In the genomic region with DNA sequence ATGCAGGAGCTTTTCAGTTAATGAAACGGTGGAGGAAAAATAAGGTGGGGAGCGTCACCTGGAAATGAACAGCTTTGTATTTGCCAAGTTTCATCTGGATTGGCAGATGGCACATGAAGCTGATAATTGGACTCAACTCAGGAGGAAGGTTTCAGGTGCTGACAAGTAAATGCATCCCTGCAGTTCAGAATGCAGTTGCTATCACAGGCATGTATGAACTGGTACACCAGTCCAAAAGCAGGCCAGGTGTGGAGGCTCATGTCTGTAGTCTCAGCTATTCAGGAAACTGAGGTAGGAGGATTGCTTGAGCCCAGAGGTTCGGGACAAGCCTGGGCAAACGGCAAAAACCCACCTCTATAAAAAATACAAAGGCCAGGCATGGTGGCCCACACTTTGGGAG, we compare ENCODE assay signal across 25 cellular contexts. TPM values are rescaled to one million over a fixed set of nuclear protein-coding genes. Genes with fewer than 3 reads are reported as not detected.
DNase-seq lines count a peak whose midpoint lies in the region; ATAC-seq and TF ChIP-seq lines count a peak whose summit lies in the region.
"Had no signal": no experiment of that assay in that cellular context is flagged by ENCODE, and none has a peak within 500 bp of the region (broad histone marks: within the 10 kb centered on the region; RNA-seq: fewer than 3 reads in every experiment).

No MANE protein-coding gene starts in this region.

- H3K9me3 Mint-ChIP-seq in GM23338 (no peaks in the 10 kb centered on the region), memory B cell (no peaks in the 10 kb centered on the region)
- H3K9me3 Mint-ChIP-seq in activated CD4-positive, alpha-beta memory T cell treated with anti-CD3 and anti-CD28 coated beads for 36 hours: no peaks in the 10 kb centered on the region
- H3K9me3 Mint-ChIP-seq: activated naive CD8-positive, alpha-beta T cell treated with anti-CD3 and anti-CD28 coated beads, Interleukin-2, amount 10 ng/mL, durations not matched to agents 7 days and 5 days; CD4-positive, alpha-beta memory T cell; nephron had no signal

- no peak overlapping the region for H2AFZ ChIP-seq in GM23338
- H2AFZ ChIP-seq in mammary epithelial cell (ENCODE audit: low read depth, low read length): peak overlapping the region; percentile 16

- H3K36me3 ChIP-seq in GM23338 (ENCODE audit: insufficient read depth) (no peaks in the 10 kb centered on the region), mammary epithelial cell (ENCODE audit: insufficient read depth, low read length) (no peaks in the 10 kb centered on the region)

- H3K27me3 Mint-ChIP-seq in GM23338 (ENCODE audit: insufficient read depth, low read depth, poor library complexity) (peaks cover 4% of the 10 kb centered on the region), memory B cell (no peaks in the 10 kb centered on the region)
- H3K27me3 Mint-ChIP-seq in activated CD4-positive, alpha-beta memory T cell treated with anti-CD3 and anti-CD28 coated beads for 36 hours: no peaks in the 10 kb centered on the region
- H3K27me3 Mint-ChIP-seq: activated naive CD8-positive, alpha-beta T cell treated with anti-CD3 and anti-CD28 coated beads, Interleukin-2, amount 10 ng/mL, durations not matched to agents 7 days and 5 days; B cell; CD4-positive, alpha-beta memory T cell had no signal

- 0 out of 2 replicates have a peak, but pooled peaks cover 7% of the 10 kb centered on the region for H3F3A ChIP-seq in GM23338 (replicated peaks; ENCODE audit: low read depth)

- H3K4me1 ChIP-seq in GM23338 (ENCODE audit: insufficient read depth) (peaks cover 8% of the 10 kb centered on the region), mammary epithelial cell (ENCODE audit: insufficient read depth, low read length) (peaks cover 9% of the 10 kb centered on the region)
- H3K4me1 ChIP-seq: gastrocnemius medialis, lower lobe of right lung had no signal

- H3K36me3 Mint-ChIP-seq in GM23338 (ENCODE audit: low read depth) (peaks cover 12% of the 10 kb centered on the region), memory B cell (peaks cover 8% of the 10 kb centered on the region)
- peaks cover 12% of the 10 kb centered on the region for H3K36me3 Mint-ChIP-seq in activated CD4-positive, alpha-beta memory T cell treated with anti-CD3 and anti-CD28 coated beads for 36 hours

- no peaks in the 10 kb centered on the region for H3K27me3 ChIP-seq in GM23338 (ENCODE audit: insufficient read depth)
- H3K27me3 ChIP-seq in mammary epithelial cell (ENCODE audit: insufficient read depth, low read length): no peaks in the 10 kb centered on the region
- H3K27me3 ChIP-seq: gastrocnemius medialis had no signal

- H3K27ac Mint-ChIP-seq in GM23338 (no peak overlapping the region), memory B cell (peak overlapping the region; percentile 2)
- no peak overlapping the region for H3K27ac Mint-ChIP-seq in activated CD4-positive, alpha-beta memory T cell treated with anti-CD3 and anti-CD28 coated beads for 36 hours
- H3K27ac Mint-ChIP-seq: B cell, nephron had no signal

- H3K4me3 ChIP-seq in GM23338 (no peak overlapping the region), mammary epithelial cell (replicated peaks in 1 of 3; ENCODE audit: insufficient read depth in 1 of 3, low read depth in 2 of 3, low read length in 3 of 3) (no peak overlapping the region)
- H3K4me3 ChIP-seq: gastrocnemius medialis, lower lobe of right lung, mucosa of descending colon had no signal

- no peak for TF ChIP-seq CTCF in GM23338 (conservative IDR thresholded peaks at IDR 0.05; ENCODE audit: low read depth in 2 of 2)
- TF ChIP-seq CTCF in mammary epithelial cell (conservative IDR thresholded peaks at IDR 0.05 in 1 of 2, IDR thresholded peaks at IDR 0.05 in 1 of 2; ENCODE audit: extremely low read depth in 1 of 2, insufficient read depth in 1 of 2, low read depth in 1 of 2, low read length in 2 of 2): no peak

- H3K27ac ChIP-seq in GM23338 (ENCODE audit: low read depth): peak overlapping the region; percentile 9; the same call in 1 of the 2 replicates
- H3K27ac ChIP-seq in mammary epithelial cell (ENCODE audit: insufficient read depth, low read depth, low read length): no peak overlapping the region
- H3K27ac ChIP-seq: gastrocnemius medialis, lower lobe of right lung had no signal

- in situ Hi-C loops in mammary epithelial cell (cut with MboI; ENCODE audit: low sequenced_read_pairs in 2 of 2): no loop called here

- H3K9me3 ChIP-seq in mammary epithelial cell (replicated peaks; ENCODE audit: insufficient read depth, low read length): no peaks in the 10 kb centered on the region
- H3K9me3 ChIP-seq: gastrocnemius medialis, lower lobe of right lung, mucosa of descending colon had no signal

- H3K79me2 ChIP-seq in GM23338 (replicated peaks; ENCODE audit: insufficient read depth): no peaks in the 10 kb centered on the region; the same call in 1 of the 2 replicates
- no peaks in the 10 kb centered on the region for H3K79me2 ChIP-seq in mammary epithelial cell (ENCODE audit: insufficient read depth, low read length)

- POLR2A ChIA-PET in activated CD4-positive, alpha-beta memory T cell treated with anti-CD3 and anti-CD28 coated beads for 36 hours (lab: Charles Lee): no interaction called here

- H3K4me3 Mint-ChIP-seq in GM23338 (no peak overlapping the region), memory B cell (no peak overlapping the region)
- no peak overlapping the region for H3K4me3 Mint-ChIP-seq in activated CD4-positive, alpha-beta memory T cell treated with anti-CD3 and anti-CD28 coated beads for 36 hours
- H3K4me3 Mint-ChIP-seq: activated naive CD8-positive, alpha-beta T cell treated with anti-CD3 and anti-CD28 coated beads, Interleukin-2, amount 10 ng/mL, durations not matched to agents 7 days and 5 days; B cell; nephron had no signal

- ATAC-seq in GM23338: no peak
- ATAC-seq in memory B cell (ENCODE audit: low read depth): no peak
- ATAC-seq: gastrocnemius medialis, lower lobe of right lung, mucosa of descending colon, SK-N-SH treated with all-trans-retinoic acid at 6 μM for 48 hours had no signal

- dilution Hi-C loops in mammary epithelial cell (cut with HindIII; ENCODE audit: low sequenced_read_pairs): no loop called here

- H3K9me2 ChIP-seq in GM23338 (ENCODE audit: insufficient read depth): no peaks in the 10 kb centered on the region

- H3K4me1 Mint-ChIP-seq in GM23338 (peaks cover 17% of the 10 kb centered on the region), memory B cell (peaks cover 23% of the 10 kb centered on the region)
- H3K4me1 Mint-ChIP-seq in activated CD4-positive, alpha-beta memory T cell treated with anti-CD3 and anti-CD28 coated beads for 36 hours (ENCODE audit: low read depth): peaks cover 6% of the 10 kb centered on the region

- intact Hi-C loops in mammary epithelial cell (cut with micrococcal nuclease): no loop called here
- intact Hi-C loops in activated CD4-positive, alpha-beta memory T cell treated with anti-CD3 and anti-CD28 coated beads for 36 hours (cut with micrococcal nuclease): no loop called here

- no peaks in the 10 kb centered on the region for H4K20me1 ChIP-seq in GM23338 (replicated peaks; ENCODE audit: insufficient read depth)
- H4K20me1 ChIP-seq in mammary epithelial cell (ENCODE audit: insufficient read depth, low read length): no peaks in the 10 kb centered on the region

- no TSS peak for BruUV-seq in mammary epithelial cell (replicated peaks; lab: Mats Ljungman, UMichigan)

- CTCF ChIA-PET in mammary epithelial cell (lab: Charles Lee; ENCODE audit: low non-redundant PET): interaction anchor here (0.6 kb wide), 1 partner anchor 83 kb away, joined by 4 read pairs; no protein-coding TSS in a partner anchor
- CTCF ChIA-PET in activated CD4-positive, alpha-beta memory T cell treated with anti-CD3 and anti-CD28 coated beads for 36 hours (lab: Charles Lee): no interaction called here

- no peak overlapping the region for H3K4me2 ChIP-seq in GM23338
- H3K4me2 ChIP-seq in mammary epithelial cell (ENCODE audit: insufficient read depth, low read depth, low read length): no peak overlapping the region

- DNase-seq in GM23338 (ENCODE audit: low spot score): no peak
- DNase-seq in NCI-H2171 (lab: John Stamatoyannopoulos, UW): peak; percentile 86
- peak; percentile 56 for DNase-seq in mammary epithelial cell
- no peak for DNase-seq in memory B cell (ENCODE audit: low spot score in 2 of 2)
- DNase-seq in activated CD4-positive, alpha-beta memory T cell treated with anti-CD3 and anti-CD28 coated beads for 36 hours: no peak
- no peak for DNase-seq in activated CD4-positive, alpha-beta T cell treated with anti-CD3 and anti-CD28 coated beads, Interleukin-2, amount 50 U/mL, for 1 hour
- no peak for DNase-seq in UCSD-AML1 (lab: John Stamatoyannopoulos, UW; ENCODE audit: unreplicated experiment)
- DNase-seq: ACHN; activated effector memory CD4-positive, alpha-beta T cell treated with Interleukin-2 at 50 U/mL for 16 hours; activated naive CD8-positive, alpha-beta T cell treated with anti-CD3 and anti-CD28 coated beads, Interleukin-2, amount 10 ng/mL, durations not matched to agents 7 days and 5 days; aorta; caudate nucleus; CD4-positive, alpha-beta memory T cell; gastrocnemius medialis; GOT3; hippocampal formation; lower lobe of right lung; NCI-H187; Right ventricle myocardium superior; stimulated activated naive CD4-positive, alpha-beta T cell treated with Interleukin-2 at 50 U/mL for 16 hours; T-helper 2 cell had no signal

- WGBS in mammary epithelial cell (ENCODE audit: low coverage, missing lambda C conversion rate): 44% methylated on average over 2 of the region's 4 CpGs

- no peak overlapping the region for H3K9ac ChIP-seq in mammary epithelial cell (ENCODE audit: insufficient read depth, low read length)

TF ChIP-seq in GM23338, 12 proteins besides CTCF, POLR2A, EP300 and RAD21 (continues in another document):
- TF ChIP-seq JUNB (IDR thresholded peaks at IDR 0.05; ENCODE audit: unreplicated experiment): no peak
- TF ChIP-seq ZNF331 (CRISPR knock-in tag; IDR thresholded peaks at IDR 0.05; ENCODE audit: low read depth): no peak
- TF ChIP-seq POLR2AphosphoS5 (IDR thresholded peaks at IDR 0.05; ENCODE audit: low read depth): no peak
- no peak for TF ChIP-seq NANOG (IDR thresholded peaks at IDR 0.05; ENCODE audit: borderline replicate concordance)
- no peak for TF ChIP-seq EZH2 (IDR thresholded peaks at IDR 0.05; ENCODE audit: low read depth, unreplicated experiment)

RNA-seq across cellular contexts. Expression of a gene that starts 15.5 kb away (rescaled TPM):
- 59.8 and 67.9 TPM in 2 replicates for total RNA-seq in GM23338 (2014; rRNA removed; shearing (Covaris generic))
- polyA plus RNA-seq in GM23338 (2016; fragmentation: Nextera tagmentation; extraction: Ambion mirVana) (42.5 and 45.7 TPM in 2 replicates), mammary epithelial cell (80.0 TPM)
- 10 to 100 TPM; 58.1 to 71.8 TPM for total RNA-seq in mammary epithelial cell
- 83.3 TPM for polyA minus RNA-seq in mammary epithelial cell
- total RNA-seq in activated CD4-positive, alpha-beta memory T cell treated with anti-CD3 and anti-CD28 coated beads for 36 hours: 10 to 100 TPM; 27.9 to 28.4 TPM

Comparison
In these comparisons a context has a peak if more than half of its experiments do, and no peak if none do; other contexts are left out.
1. DNase-seq: peak in NCI-H2171 (single experiment) and mammary epithelial cell (single experiment); none in GM23338 (single experiment), memory B cell (0 of 2), activated CD4-positive, alpha-beta memory T cell treated with anti-CD3 and anti-CD28 coated beads for 36 hours (single experiment), activated CD4-positive, alpha-beta T cell treated with anti-CD3 and anti-CD28 coated beads, Interleukin-2, amount 50 U/mL, for 1 hour (single experiment) and UCSD-AML1 (single experiment).